23 cellular contexts compared by ENCODE assay signal in genomic region chr3:158308533-158308932, GRCh38.
A peak's percentile ranks its signal among the peaks of the same experiment; 100 is the strongest.
DNase-seq lines count a peak whose midpoint lies in the region; ATAC-seq, FAIRE-seq and TF ChIP-seq lines count a peak whose summit lies in the region.
"Had no signal": no experiment of that assay in that cellular context is flagged by ENCODE, and none has a peak within 500 bp of the region (broad histone marks: within the 10 kb centered on the region; RNA-seq: fewer than 3 reads in every experiment).

No MANE protein-coding gene starts in this region.

- no peak for TF ChIP-seq CTCF in A549 (IDR thresholded peaks at IDR 0.05)
- TF ChIP-seq CTCF in BE2C (IDR thresholded peaks at IDR 0.05; ENCODE audit: low read depth, low read length), result no peak
- TF ChIP-seq CTCF in neural cell (IDR thresholded peaks at IDR 0.05; ENCODE audit: poor library complexity, severe bottlenecking), result no peak

- H3K36me3 ChIP-seq in BE2C (no peaks in the 10 kb centered on the region), neural cell (ENCODE audit: insufficient read depth, low read length) (no peaks in the 10 kb centered on the region)
- H3K36me3 ChIP-seq: BLaER1 had no signal

- no peak for TF ChIP-seq EP300 in A549 (IDR thresholded peaks at IDR 0.05)
- no peak for TF ChIP-seq EP300 in neural cell (conservative IDR thresholded peaks at IDR 0.05; ENCODE audit: poor library complexity, severe bottlenecking)

- CTCF ChIA-PET in A549 (lab: Yijun Ruan, JAX), result no interaction called here

- no peaks in the 10 kb centered on the region for H3K79me2 ChIP-seq in neural cell (replicated peaks; ENCODE audit: insufficient read depth, low read length)

- TF ChIP-seq RAD21 in A549 (conservative IDR thresholded peaks at IDR 0.05 in 1 of 2, IDR thresholded peaks at IDR 0.05 in 1 of 2), result no peak
- no peak for TF ChIP-seq RAD21 in neural cell (conservative IDR thresholded peaks at IDR 0.05)

- no peaks in the 10 kb centered on the region for H4K20me1 ChIP-seq in neural cell (ENCODE audit: insufficient read depth)
- H4K20me1 ChIP-seq: BLaER1 had no signal

- H3K27me3 ChIP-seq in BE2C (no peaks in the 10 kb centered on the region), neural cell (ENCODE audit: insufficient read depth, low read depth, low read length) (no peaks in the 10 kb centered on the region)
- H3K27me3 ChIP-seq: BLaER1 had no signal

- no peaks in the 10 kb centered on the region for H3K9me2 ChIP-seq in neural cell (ENCODE audit: insufficient read depth, low read length)

- 94% methylated on average over 4 of the region's 4 CpGs for WGBS in A549 (ENCODE audit: missing lambda C conversion rate)

- peak; percentile 28 for FAIRE-seq in A549 (lab: Jason Lieb, UNC)
- FAIRE-seq: GM12878, GM12892, GM18507 had no signal

- no peaks in the 10 kb centered on the region for H3K4me1 ChIP-seq in A549
- peaks cover 9% of the 10 kb centered on the region for H3K4me1 ChIP-seq in BE2C
- H3K4me1 ChIP-seq: BLaER1 had no signal

- no peak for ATAC-seq in A549
- ATAC-seq in HG03135 (IDR thresholded peaks at IDR 0.05; ENCODE audit: unreplicated experiment), result no peak
- ATAC-seq: GM12878 had no signal

- no peak overlapping the region for H3K9ac ChIP-seq in neural cell (ENCODE audit: low read length)
- H3K9ac ChIP-seq: BLaER1 had no signal

- TF ChIP-seq POLR2A in A549 (IDR thresholded peaks at IDR 0.05; ENCODE audit: low read length), result no peak

- no peak overlapping the region for H2AFZ ChIP-seq in neural cell (ENCODE audit: low read depth, low read length)

- H3K9me3 ChIP-seq in A549, result no peaks in the 10 kb centered on the region
- H3K9me3 ChIP-seq in BE2C, result no peaks in the 10 kb centered on the region
- no peaks in the 10 kb centered on the region for H3K9me3 ChIP-seq in neural cell (ENCODE audit: low read length)
- H3K9me3 ChIP-seq: BLaER1 had no signal

- H3F3A ChIP-seq in neural cell (ENCODE audit: insufficient read depth, low read length, poor library complexity, severe bottlenecking), result no peaks in the 10 kb centered on the region

- H3K4me2 ChIP-seq in A549, result no peak overlapping the region
- H3K4me2 ChIP-seq in neural cell (ENCODE audit: low read length), result no peak overlapping the region
- H3K4me2 ChIP-seq: BLaER1 had no signal

- POLR2A ChIA-PET in A549 (lab: Yijun Ruan, JAX), result no interaction called here

- no peak overlapping the region for H3K27ac ChIP-seq in A549
- no peak overlapping the region for H3K27ac ChIP-seq in neural cell (ENCODE audit: low read length)
- H3K27ac ChIP-seq: BLaER1 had no signal

- DNase-seq in A549 (ENCODE audit: low read depth in 1 of 2, low spot score in 1 of 2), result no peak
- DNase-seq in BE2C, result no peak
- no peak for DNase-seq in OCI-M1 (lab: John Stamatoyannopoulos, UW)
- DNase-seq: 8988T; AML-193; C1 segment of cervical spinal cord; CD4-positive, alpha-beta memory T cell; CD4-positive, CD25-positive, alpha-beta regulatory T cell; CD8-positive, alpha-beta memory T cell; COR-L47; DMS 273 treated with DMSO at 0.1 percent for 48 hours; DMS153; DMS53; DMS79; DND-41; EL; GDM1 had no signal

- no peak overlapping the region for H3K4me3 ChIP-seq in A549
- H3K4me3 ChIP-seq in BE2C (ENCODE audit: low read depth, low read length), result peak overlapping the region; percentile 1; the same call in 1 of the 2 replicates
- peak overlapping the region; percentile 4 for H3K4me3 ChIP-seq in neural cell (ENCODE audit: low read length)
- H3K4me3 ChIP-seq: BLaER1, GM12878 had no signal

TF ChIP-seq in A549, 52 proteins besides CTCF, POLR2A, EP300 and RAD21:
- no peak for TF ChIP-seq CEBPB (IDR thresholded peaks at IDR 0.05)
- TF ChIP-seq HDAC2 (IDR thresholded peaks at IDR 0.05), result no peak
- no peak for TF ChIP-seq ZC3H11A (IDR thresholded peaks at IDR 0.05)
- no peak for TF ChIP-seq FOSB (CRISPR knock-in tag; IDR thresholded peaks at IDR 0.05)
- no peak for TF ChIP-seq ELK1 (IDR thresholded peaks at IDR 0.05; ENCODE audit: low read depth, low read length)
- TF ChIP-seq KDM1A (IDR thresholded peaks at IDR 0.05; ENCODE audit: low read depth), result no peak
- TF ChIP-seq CHD2 (IDR thresholded peaks at IDR 0.05; ENCODE audit: low read length, partially characterized antibody), result no peak
- TF ChIP-seq HOXB13 (CRISPR knock-in tag; IDR thresholded peaks at IDR 0.05; ENCODE audit: low read depth), result no peak
- no peak for TF ChIP-seq PBX3 (IDR thresholded peaks at IDR 0.05)

TF ChIP-seq in neural cell, 6 proteins besides CTCF, POLR2A, EP300 and RAD21:
- no peak for TF ChIP-seq SMC3 (conservative IDR thresholded peaks at IDR 0.05; ENCODE audit: poor library complexity)
- TF ChIP-seq MXI1 (conservative IDR thresholded peaks at IDR 0.05; ENCODE audit: poor library complexity, severe bottlenecking), result no peak
